Comparison of ENCODE assay signal across 9 cellular contexts in genomic region chr12:53174881-53175491, GRCh38. TPM values are rescaled to one million over a fixed set of nuclear protein-coding genes. Genes with fewer than 3 reads are reported as not detected.
A peak's percentile ranks its signal among the peaks of the same experiment; 100 is the strongest.
DNase-seq lines count a peak whose midpoint lies in the region; ATAC-seq and TF ChIP-seq lines count a peak whose summit lies in the region.
"Had no signal": no experiment of that assay in that cellular context is flagged by ENCODE, and none has a peak within 500 bp of the region (broad histone marks: within the 10 kb centered on the region; RNA-seq: fewer than 3 reads in every experiment).

No MANE protein-coding gene starts in this region.

- H3K4me1 ChIP-seq in adrenal gland (replicated peaks in 1 of 2), result peaks cover 6 to 26% of the 10 kb centered on the region in 2 donors
- peaks cover 18% of the 10 kb centered on the region for H3K4me1 ChIP-seq in mesenchymal stem cell (ENCODE audit: control insufficient read depth, insufficient read depth, low read depth, low read length)
- H3K4me1 ChIP-seq: uterus had no signal

- H3K27ac ChIP-seq in adrenal gland (peak overlapping the region in 3 of 5 donors; percentile 40 to 74 (median 42)), mesenchymal stem cell (ENCODE audit: low read length, poor library complexity, severe bottlenecking) (peak overlapping the region; percentile 4)
- H3K27ac ChIP-seq: uterus had no signal

- H3K9me3 ChIP-seq in adrenal gland (replicated peaks in 1 of 3), result no peaks in the 10 kb centered on the region
- no peaks in the 10 kb centered on the region for H3K9me3 ChIP-seq in mesenchymal stem cell (ENCODE audit: control insufficient read depth, low read length)
- H3K9me3 ChIP-seq: uterus had no signal

- TF ChIP-seq POLR2A in adrenal gland (IDR thresholded peaks at IDR 0.05), result no peak

- no peak overlapping the region for H2BK120ac ChIP-seq in mesenchymal stem cell (ENCODE audit: low read depth, low read length)

- H2BK12ac ChIP-seq in mesenchymal stem cell (ENCODE audit: low read length in 2 of 2), result no peak overlapping the region

- ATAC-seq in GM18909 (IDR thresholded peaks at IDR 0.05; ENCODE audit: poor library complexity, unreplicated experiment), result no peak
- no peak for ATAC-seq in HG03025 (IDR thresholded peaks at IDR 0.05; ENCODE audit: low FRiP score, unreplicated experiment)
- ATAC-seq in GM21515 (IDR thresholded peaks at IDR 0.05; ENCODE audit: unreplicated experiment), result no peak

- H3K4me3 ChIP-seq in adrenal gland, result no peak overlapping the region
- H3K4me3 ChIP-seq in mesenchymal stem cell (ENCODE audit: insufficient read depth in 1 of 2, low read depth in 1 of 2, low read length in 2 of 2), result peak overlapping the region in 1 of 2 experiments; percentile 4
- H3K4me3 ChIP-seq: uterus had no signal

- H3K36me3 ChIP-seq in adrenal gland (replicated peaks in 1 of 2) (peaks cover 0 to 2% of the 10 kb centered on the region in 2 donors), mesenchymal stem cell (ENCODE audit: control insufficient read depth in 1 of 2, insufficient read depth in 2 of 2, low read depth in 1 of 2, low read length in 2 of 2) (peaks cover 11 to 21% of the 10 kb centered on the region in 2 experiments)
- H3K36me3 ChIP-seq: uterus had no signal

- DNase-seq in EL, result peak; percentile 65
- DNase-seq in MV-4-11 (lab: John Stamatoyannopoulos, UW), result peak; percentile 46
- peak in 6 of 7 donors; percentile 48 to 68 (median 60) for DNase-seq in adrenal gland
- DNase-seq in mesenchymal stem cell, result peak; percentile 51
- no peak for DNase-seq in activated CD4-positive, alpha-beta T cell treated with anti-CD3 and anti-CD28 coated beads for 1 hour

- 59 to 72% (median 65%) methylated on average over 4 of the region's 4 CpGs for WGBS in adrenal gland, 4 donors
- WGBS in mesenchymal stem cell, result 59% methylated on average over 4 of the region's 4 CpGs

- H3K4me2 ChIP-seq in mesenchymal stem cell (ENCODE audit: low read length, poor library complexity, severe bottlenecking), result no peak overlapping the region

- intact Hi-C loops in adrenal gland (cut with DNase I), result no loop called here

- no peak overlapping the region for H2AFZ ChIP-seq in mesenchymal stem cell (ENCODE audit: low read depth, low read length)

- H3K9ac ChIP-seq in mesenchymal stem cell (ENCODE audit: low read length), result peak overlapping the region; percentile 5

- H3K27me3 ChIP-seq in adrenal gland (no peaks in the 10 kb centered on the region), mesenchymal stem cell (ENCODE audit: control insufficient read depth in 1 of 2, insufficient read depth in 1 of 2, low read length in 2 of 2) (no peaks in the 10 kb centered on the region)
- H3K27me3 ChIP-seq: uterus had no signal

- H2BK15ac ChIP-seq in mesenchymal stem cell (ENCODE audit: low read depth, poor library complexity, severe bottlenecking), result no peak overlapping the region

- H3K18ac ChIP-seq in mesenchymal stem cell (ENCODE audit: low read depth in 1 of 2, low read length in 2 of 2), result peak overlapping the region in 1 of 2 experiments; percentile 40

- no peak overlapping the region for H2BK5ac ChIP-seq in mesenchymal stem cell (ENCODE audit: low read depth, low read length, poor library complexity, severe bottlenecking)

- no peak overlapping the region for H4K91ac ChIP-seq in mesenchymal stem cell (ENCODE audit: low read length)

- no peak overlapping the region for H4K8ac ChIP-seq in mesenchymal stem cell (ENCODE audit: low read length)

- no peak overlapping the region for H3K14ac ChIP-seq in mesenchymal stem cell (ENCODE audit: low read length in 2 of 2)

- H3K79me1 ChIP-seq in mesenchymal stem cell (replicated peaks; ENCODE audit: low read length, poor library complexity, severe bottlenecking), result peaks cover 7% of the 10 kb centered on the region

- H3K4ac ChIP-seq in mesenchymal stem cell (ENCODE audit: low read depth in 1 of 2, low read length in 2 of 2), result no peak overlapping the region

- H2AK5ac ChIP-seq in mesenchymal stem cell (ENCODE audit: low read length, severe bottlenecking), result no peak overlapping the region

- TF ChIP-seq CTCF in adrenal gland (IDR thresholded peaks at IDR 0.05), result peak in 5 of 6 experiments; percentile 31 to 60 (median 47)

- no peak overlapping the region for H3K23ac ChIP-seq in mesenchymal stem cell (ENCODE audit: low read length in 2 of 2)

RNA-seq across cellular contexts. Expression of gene ZNF740, which starts 5.5 kb away (rescaled TPM):
- 10 to 100 TPM in 7 of 8 donors, 1 to 10 TPM in 1; 8.8 to 61.0 (median 18.6) TPM for total RNA-seq in adrenal gland
- polyA plus RNA-seq in adrenal gland, result 10 to 100 TPM in 2 of 3 donors, 1 to 10 TPM in 1; 6.6 to 11.3 (median 11.3) TPM
- 8.0 TPM for polyA plus RNA-seq in mesenchymal stem cell (2013, experiment 1 of 2)
- 7.8 TPM for polyA plus RNA-seq in mesenchymal stem cell (2013, experiment 2 of 2)

RNA-seq across cellular contexts. Expression of gene CSAD, which starts 5.7 kb away (rescaled TPM):
- 10 to 100 TPM in 6 of 8 donors, 1 to 10 TPM in 2; 2.3 to 43.4 (median 19.8) TPM for total RNA-seq in adrenal gland
- polyA plus RNA-seq in adrenal gland, result 100 to 1,000 TPM in 2 of 3 donors, 10 to 100 TPM in 1; 10.9 to 140 (median 100) TPM
- polyA plus RNA-seq in mesenchymal stem cell (2013, experiment 1 of 2), result 9.3 TPM
- 8.4 TPM for polyA plus RNA-seq in mesenchymal stem cell (2013, experiment 2 of 2)

RNA-seq across cellular contexts. Expression of gene ITGB7, which starts 32.1 kb away (rescaled TPM):
- total RNA-seq in adrenal gland, result 1 to 10 TPM; 1.2 to 7.4 (median 4.0) TPM
- polyA plus RNA-seq in adrenal gland, result 1 to 10 TPM in 2 of 3 donors, under 1 TPM in 1; 0.95 to 4.0 (median 3.5) TPM
- 0.19 TPM for polyA plus RNA-seq in mesenchymal stem cell (2013, experiment 1 of 2)
- 0.10 TPM for polyA plus RNA-seq in mesenchymal stem cell (2013, experiment 2 of 2)

RNA-seq across cellular contexts. Expression of gene RARG, which starts 57.0 kb away (rescaled TPM):
- total RNA-seq in adrenal gland, result 10 to 100 TPM; 15.8 to 36.4 (median 24.8) TPM
- polyA plus RNA-seq in adrenal gland, result 10 to 100 TPM in 2 of 3 donors, 1 to 10 TPM in 1; 9.2 to 36.2 (median 25.8) TPM
- polyA plus RNA-seq in mesenchymal stem cell (2013, experiment 1 of 2), result 20.0 TPM
- 20.3 TPM for polyA plus RNA-seq in mesenchymal stem cell (2013, experiment 2 of 2)
